8 cellular contexts compared by ENCODE assay signal in the genomic region with DNA sequence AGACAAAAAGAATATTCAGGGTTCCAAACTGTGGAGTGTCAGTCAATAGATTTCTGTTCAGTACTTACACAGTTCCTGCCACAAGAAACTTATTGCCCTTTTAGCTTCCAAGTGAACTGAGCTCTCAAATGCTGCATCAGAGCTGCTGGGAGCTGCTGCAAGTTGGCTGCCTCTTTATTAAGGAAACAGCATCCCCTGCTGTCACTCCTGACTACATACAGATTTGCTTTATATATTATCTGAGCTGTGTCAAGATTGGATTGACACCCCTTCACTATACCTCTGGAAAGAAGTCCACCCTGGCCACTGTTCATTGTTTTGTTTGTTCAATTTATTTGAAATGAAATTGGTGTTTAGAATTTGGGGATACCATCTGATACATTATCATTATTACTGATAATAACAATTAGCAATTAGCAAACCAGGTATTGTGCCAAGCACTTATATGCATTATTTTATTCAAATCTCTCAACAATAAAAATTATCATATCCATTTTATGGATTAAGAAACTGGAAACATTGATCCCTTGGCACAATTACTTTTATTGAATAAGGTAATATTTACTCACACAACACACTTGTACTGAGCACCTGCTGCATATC. TPM values are rescaled to one million over a fixed set of nuclear protein-coding genes. Genes with fewer than 3 reads are reported as not detected.
DNase-seq lines count a peak whose midpoint lies in the region; ATAC-seq, FAIRE-seq and TF ChIP-seq lines count a peak whose summit lies in the region.

No MANE protein-coding gene starts in this region.

- no peaks in the 10 kb centered on the region for H4K20me1 ChIP-seq in HepG2 (ENCODE audit: insufficient read depth, low read length)

- DNase-seq in GM20000 (ENCODE audit: low spot score) (peak; percentile 44), NCI-H345 (lab: John Stamatoyannopoulos, UW) (peak; percentile 83), astrocyte of the spinal cord (ENCODE audit: low read depth, low spot score) (peak; percentile 68), HepG2 (ENCODE audit: low spot score) (peak; percentile 29), neuronal stem cell (ENCODE audit: low spot score) (no peak), GM12891 (ENCODE audit: insufficient read length, low spot score) (no peak)

- H2AK5ac ChIP-seq in neuronal stem cell (ENCODE audit: low read depth, low read length) = no peak overlapping the region

- H3K36me3 ChIP-seq in HepG2 (replicated peaks in 1 of 2; ENCODE audit: control insufficient read depth in 1 of 2, insufficient read depth in 2 of 2, low read length in 2 of 2) (no peaks in the 10 kb centered on the region), neuronal stem cell (replicated peaks in 1 of 2; ENCODE audit: control insufficient read depth in 2 of 2, insufficient read depth in 2 of 2, low read length in 2 of 2) (no peaks in the 10 kb centered on the region)

- no TSS peak for BruUV-seq in HepG2 (replicated peaks; lab: Mats Ljungman, UMichigan)

- H4K8ac ChIP-seq in neuronal stem cell (ENCODE audit: low read depth, low read length) = no peak overlapping the region

- CTCF ChIA-PET in HepG2 (lab: Yijun Ruan, JAX; ENCODE audit: low intra/inter-chr PET ratio, low total read pairs) = interaction anchor here (1.4 kb wide), 1 partner anchor 116 kb away, joined by 13 read pairs; no protein-coding TSS in a partner anchor

- no peak overlapping the region for H2BK120ac ChIP-seq in neuronal stem cell (ENCODE audit: low read depth, low read length)

- no peak overlapping the region for H3K23ac ChIP-seq in neuronal stem cell (ENCODE audit: low read depth, low read length, poor library complexity)

- H3K4me3 ChIP-seq in astrocyte of the spinal cord (ENCODE audit: low read depth, low read length) (no peak overlapping the region), HepG2 (replicated peaks in 1 of 3; ENCODE audit: insufficient read depth in 1 of 3, low read depth in 2 of 3, low read length in 3 of 3) (no peak overlapping the region), neuronal stem cell (ENCODE audit: low read length in 2 of 2) (no peak overlapping the region)

- H3K14ac ChIP-seq in neuronal stem cell (ENCODE audit: low read length) = no peak overlapping the region

- TF ChIP-seq POLR2A in HepG2 (IDR thresholded peaks at IDR 0.05; ENCODE audit: insufficient read depth in 1 of 2, low read depth in 2 of 2, low read length in 2 of 2) (no peak), GM12891 (IDR thresholded peaks at IDR 0.05; ENCODE audit: low read depth, low read length) (no peak)

- H3K79me2 ChIP-seq in HepG2 (ENCODE audit: insufficient read depth, low read length) = no peaks in the 10 kb centered on the region

- no peaks in the 10 kb centered on the region for H3K79me1 ChIP-seq in neuronal stem cell (ENCODE audit: low read depth, low read length)

- TF ChIP-seq RAD21 in HepG2 (CRISPR knock-in tag; IDR thresholded peaks at IDR 0.05) = no peak

- TF ChIP-seq EP300 in HepG2 (IDR thresholded peaks at IDR 0.05; ENCODE audit: low read depth in 2 of 2, low read length in 2 of 2) (no peak), HepG2 (CRISPR knock-in tag; IDR thresholded peaks at IDR 0.05; ENCODE audit: borderline replicate concordance) (no peak)

- H3K4me1 ChIP-seq in HepG2 (ENCODE audit: insufficient read depth, low read length) = no peaks in the 10 kb centered on the region
- H3K4me1 ChIP-seq in neuronal stem cell (ENCODE audit: control insufficient read depth in 2 of 2, insufficient read depth in 1 of 2, low read depth in 1 of 2, low read length in 2 of 2) = peaks cover 0 to 14% of the 10 kb centered on the region in 2 donors

- POLR2A ChIA-PET in HepG2 (lab: Yijun Ruan, JAX) = no interaction called here

- H2BK12ac ChIP-seq in neuronal stem cell (ENCODE audit: low read length) = no peak overlapping the region

- H3K27me3 ChIP-seq in HepG2 (ENCODE audit: control insufficient read depth in 1 of 2, insufficient read depth in 2 of 2, low read length in 2 of 2) (no peaks in the 10 kb centered on the region), neuronal stem cell (ENCODE audit: control insufficient read depth in 3 of 3, insufficient read depth in 3 of 3, low read depth in 1 of 3, low read length in 3 of 3) (no peaks in the 10 kb centered on the region)

- no peak overlapping the region for H4K91ac ChIP-seq in neuronal stem cell (ENCODE audit: low read depth, low read length, poor library complexity)

- H3K4me2 ChIP-seq in HepG2 (ENCODE audit: low read depth, low read length) (no peak overlapping the region), neuronal stem cell (ENCODE audit: insufficient read depth, low read length, poor library complexity, severe bottlenecking) (no peak overlapping the region)

- no peak overlapping the region for H2AFZ ChIP-seq in HepG2 (ENCODE audit: low read length)
- no peak overlapping the region for H2AFZ ChIP-seq in neuronal stem cell (ENCODE audit: low read length)

- H3K18ac ChIP-seq in neuronal stem cell (ENCODE audit: low read length) = no peak overlapping the region

- no peak overlapping the region for H3K4ac ChIP-seq in neuronal stem cell (ENCODE audit: low read length)

- intact Hi-C loops in HepG2 (cut with micrococcal nuclease; ENCODE audit: unreplicated experiment) = loop anchor here (1.0 kb wide), 1 partner anchor 116 kb away; no protein-coding TSS in a partner anchor

- H3K27ac ChIP-seq in HepG2 (ENCODE audit: extremely low read length, insufficient read depth, low read length) (no peak overlapping the region), neuronal stem cell (replicated peaks; ENCODE audit: low read length) (no peak overlapping the region)

- H3K9ac ChIP-seq in HepG2 (ENCODE audit: insufficient read depth, low read depth, low read length) = no peak overlapping the region
- no peak overlapping the region for H3K9ac ChIP-seq in neuronal stem cell (ENCODE audit: low read depth, low read length, poor library complexity)

- H3K9me3 ChIP-seq in HepG2 (ENCODE audit: low read length) (no peaks in the 10 kb centered on the region), neuronal stem cell (replicated peaks in 1 of 2; ENCODE audit: control insufficient read depth in 2 of 2, insufficient read depth in 1 of 2, low read depth in 1 of 2, low read length in 2 of 2) (no peaks in the 10 kb centered on the region)

- no peak overlapping the region for H2BK15ac ChIP-seq in neuronal stem cell (ENCODE audit: low read length)

- no peak overlapping the region for H2BK5ac ChIP-seq in neuronal stem cell (ENCODE audit: low read length)

- FAIRE-seq in HepG2 (lab: Jason Lieb, UNC) (no peak), GM12891 (lab: Jason Lieb, UNC) (no peak)

- ATAC-seq in HepG2 (peak; percentile 74; the same call in 2 of the 3 replicates), HG02623 (IDR thresholded peaks at IDR 0.05; ENCODE audit: unreplicated experiment) (no peak), HG03469 (IDR thresholded peaks at IDR 0.05; ENCODE audit: unreplicated experiment) (no peak)

- in situ Hi-C loops in astrocyte of the spinal cord (cut with HindIII; ENCODE audit: low sequenced_read_pairs) (no loop called here), HepG2 (cut with HindIII; ENCODE audit: extremely low pct_ligation_motif_present, low pct_unique_long_range_greater_than_20kb) (no loop called here)

- TF ChIP-seq CTCF in GM20000 (IDR thresholded peaks at IDR 0.05; ENCODE audit: extremely low read depth, missing control alignments) (no peak), astrocyte of the spinal cord (IDR thresholded peaks at IDR 0.05; ENCODE audit: low read depth, low read length) (peak; percentile 76), HepG2 (CRISPR knock-in tag; IDR thresholded peaks at IDR 0.05) (peak; percentile 60)

TF ChIP-seq in HepG2, 621 proteins besides CTCF, POLR2A, EP300 and RAD21 (continues in another document):
- TF ChIP-seq ZNF326 (CRISPR knock-in tag; IDR thresholded peaks at IDR 0.05; ENCODE audit: borderline replicate concordance) (no peak), KAT7 (CRISPR knock-in tag; IDR thresholded peaks at IDR 0.05; ENCODE audit: borderline replicate concordance) (no peak), ZNF570 (CRISPR knock-in tag; IDR thresholded peaks at IDR 0.05; ENCODE audit: borderline replicate concordance) (no peak)

TF ChIP-seq in GM12891, 5 proteins besides CTCF, POLR2A, EP300 and RAD21:
- TF ChIP-seq PAX5 (IDR thresholded peaks at IDR 0.05; ENCODE audit: insufficient read depth, low read length, severe bottlenecking) (no peak), TAF1 (IDR thresholded peaks at IDR 0.05; ENCODE audit: low read depth, low read length) (no peak), POLR2AphosphoS5 (IDR thresholded peaks at IDR 0.05; ENCODE audit: low read depth, low read length) (no peak), SPI1 (IDR thresholded peaks at IDR 0.05; ENCODE audit: low read depth, low read length) (no peak), POU2F2 (IDR thresholded peaks at IDR 0.05; ENCODE audit: low read depth, low read length) (no peak)
TF ChIP-seq in GM12891: peak in this region for 0.

RNA-seq across cellular contexts. Expression of gene C5orf58, which starts 16.4 kb away (rescaled TPM):
- total RNA-seq in HepG2 (2016; rRNA removed; fragmentation: Illumina TruSeq; extraction: Trizol) = not detected in 2 replicates
- total RNA-seq in HepG2 (2016; cell fraction: cytosol; rRNA removed; fragmentation: Illumina TruSeq; extraction: Trizol; ENCODE audit: low read depth) = not detected in 2 replicates
- total RNA-seq in HepG2 (2016; cell fraction: insoluble cytoplasmic fraction; rRNA removed; fragmentation: Illumina TruSeq; extraction: Trizol) = not detected in 2 replicates
- not detected in 2 replicates for total RNA-seq in HepG2 (2016; cell fraction: membrane; rRNA removed; fragmentation: Illumina TruSeq; extraction: Trizol)
- not detected in 2 replicates for total RNA-seq in HepG2 (2016; cell fraction: nucleus; rRNA removed; fragmentation: Illumina TruSeq; extraction: Trizol)
- not detected in 2 replicates for polyA plus RNA-seq in HepG2 (2011; rRNA removed)
- not detected in 2 replicates for polyA plus RNA-seq in HepG2 (2011; cell fraction: cytosol; rRNA removed)
- polyA plus RNA-seq in HepG2 (2011; cell fraction: nucleus; rRNA removed) = not detected in 2 replicates
- polyA plus RNA-seq in HepG2 (2012) = not detected in 2 replicates
- not detected in 2 replicates for polyA plus RNA-seq in HepG2 (2016; cell fraction: cytosol; fragmentation: Illumina TruSeq; extraction: Trizol; ENCODE audit: low read depth)
- polyA plus RNA-seq in HepG2 (2016; cell fraction: insoluble cytoplasmic fraction; fragmentation: Illumina TruSeq; extraction: Trizol; ENCODE audit: low read depth) = not detected in 2 replicates
- not detected in 2 replicates for polyA plus RNA-seq in HepG2 (2016; cell fraction: membrane; fragmentation: Illumina TruSeq; extraction: Trizol; ENCODE audit: low read depth)
- polyA plus RNA-seq in HepG2 (2016; cell fraction: nucleus; fragmentation: Illumina TruSeq; extraction: Trizol; ENCODE audit: insufficient read depth, low read depth) = not detected in 2 replicates
- polyA minus RNA-seq in HepG2 (2011; rRNA and poly(A)+ RNA removed; ENCODE audit: low replicate concordance) = not detected in 2 replicates
- polyA minus RNA-seq in HepG2 (2011; cell fraction: cytosol; rRNA and poly(A)+ RNA removed) = not detected in 2 replicates
- polyA minus RNA-seq in HepG2 (2011; cell fraction: nucleus; rRNA and poly(A)+ RNA removed) = not detected in 2 replicates
- 0.24 TPM for polyA plus RNA-seq in neuronal stem cell (2013, experiment 1 of 2)
- polyA plus RNA-seq in neuronal stem cell (2013, experiment 2 of 2) = 0.40 TPM
- polyA plus RNA-seq in GM12891 (2012; ENCODE audit: low read depth, missing spikeins) = 0.10 TPM

Comparison
In these comparisons a context has a peak if more than half of its experiments do, and no peak if none do; other contexts are left out.
1. DNase-seq: peak in GM20000 (single experiment), NCI-H345 (single experiment), astrocyte of the spinal cord (single experiment) and HepG2 (single experiment); none in neuronal stem cell (single experiment) and GM12891 (single experiment).